In the genomic region with DNA sequence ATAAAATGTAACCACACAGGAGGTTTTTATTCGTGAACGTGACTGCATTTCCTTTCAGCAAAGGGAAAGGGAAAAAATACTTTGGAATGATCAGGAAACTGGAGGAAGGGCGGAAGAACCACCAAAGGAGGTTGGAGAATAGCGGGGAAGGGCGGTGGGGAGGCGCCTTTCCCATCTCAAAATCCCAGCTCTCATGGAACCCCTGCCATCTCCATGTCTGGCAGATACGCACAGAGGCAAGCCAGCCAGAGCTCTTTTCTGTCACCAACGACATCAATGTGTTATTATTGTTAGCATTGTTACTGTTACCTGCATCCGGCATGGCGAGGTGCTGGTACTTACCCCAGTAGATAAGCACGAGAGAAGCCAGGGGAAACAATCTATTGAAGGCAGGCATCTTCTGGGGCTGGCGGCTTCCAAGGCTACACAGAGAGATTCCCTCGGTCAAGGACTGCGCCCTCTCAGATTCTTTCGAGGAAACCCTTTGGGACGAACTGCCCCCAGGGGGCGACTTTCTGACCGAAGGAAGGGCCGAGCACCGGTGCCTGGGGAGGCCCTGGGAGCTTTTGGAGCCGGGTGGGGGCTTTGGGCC, we compare ENCODE assay signal across 8 cellular contexts. TPM values are rescaled to one million over a fixed set of nuclear protein-coding genes. Genes with fewer than 3 reads are reported as not detected.
DNase-seq lines count a peak whose midpoint lies in the region; ATAC-seq, FAIRE-seq and TF ChIP-seq lines count a peak whose summit lies in the region.

No MANE protein-coding gene starts in this region.

- H3K36me3 ChIP-seq in KMS-11 (ENCODE audit: insufficient read depth) (no peaks in the 10 kb centered on the region), small intestine (ENCODE audit: control insufficient read depth in 2 of 2, insufficient read depth in 2 of 2, low read length in 2 of 2) (no peaks in the 10 kb centered on the region)

- no peak overlapping the region for H3K27ac ChIP-seq in KMS-11
- no peak overlapping the region for H3K27ac ChIP-seq in coronary artery
- no peak overlapping the region for H3K27ac ChIP-seq in small intestine (ENCODE audit: low read depth in 1 of 2, low read length in 1 of 2)

- H3K4me3 Mint-ChIP-seq in Calu3 (ENCODE audit: low read depth, unreplicated experiment), result peak overlapping the region; percentile 65
- peak overlapping the region; percentile 59 for H3K4me3 Mint-ChIP-seq in natural killer cell treated with Interleukin-12 subunit alpha and Interleukin-12 subunit beta and Interleukin-15 and Interleukin-18, amount 100 ng/mL, for 72 hours

- no peaks in the 10 kb centered on the region for H3K4me1 ChIP-seq in KMS-11 (ENCODE audit: low read depth, poor library complexity, severe bottlenecking)
- peaks cover 0 to 5% of the 10 kb centered on the region in 2 donors for H3K4me1 ChIP-seq in small intestine (ENCODE audit: control insufficient read depth in 2 of 2, insufficient read depth in 1 of 2, low read depth in 1 of 2, low read length in 1 of 2)

- CTCF ChIA-PET in Calu3 (lab: Charles Lee), result interaction anchor here (1.5 kb wide), 2 partner anchors 54 to 392 kb away, joined by 3 to 4 read pairs; no protein-coding TSS in a partner anchor

- no TSS peak for BruUV-seq in Calu3 (replicated peaks; lab: Mats Ljungman, UMichigan)

- peaks cover 36% of the 10 kb centered on the region for H3K27me3 Mint-ChIP-seq in Calu3 (ENCODE audit: unreplicated experiment)
- H3K27me3 Mint-ChIP-seq in natural killer cell treated with Interleukin-12 subunit alpha and Interleukin-12 subunit beta and Interleukin-15 and Interleukin-18, amount 100 ng/mL, for 72 hours, result peaks cover 29 to 33% of the 10 kb centered on the region in 2 donors

- H3K9me3 Mint-ChIP-seq in Calu3 (ENCODE audit: low read depth, unreplicated experiment), result no peaks in the 10 kb centered on the region
- H3K9me3 Mint-ChIP-seq in natural killer cell treated with Interleukin-12 subunit alpha and Interleukin-12 subunit beta and Interleukin-15 and Interleukin-18, amount 100 ng/mL, for 72 hours, result peaks cover 7% of the 10 kb centered on the region

- TF ChIP-seq CTCF in Calu3 (IDR thresholded peaks at IDR 0.05; ENCODE audit: unreplicated experiment) (no peak), KMS-11 (conservative IDR thresholded peaks at IDR 0.05; ENCODE audit: low read depth, low read length) (no peak), coronary artery (IDR thresholded peaks at IDR 0.05) (no peak)

- intact Hi-C loops in Calu3 (cut with micrococcal nuclease; ENCODE audit: unreplicated experiment), result no loop called here

- H3K4me1 Mint-ChIP-seq in Calu3 (ENCODE audit: low read depth, unreplicated experiment), result no peaks in the 10 kb centered on the region
- H3K4me1 Mint-ChIP-seq in natural killer cell treated with Interleukin-12 subunit alpha and Interleukin-12 subunit beta and Interleukin-15 and Interleukin-18, amount 100 ng/mL, for 72 hours (ENCODE audit: low read depth in 2 of 2), result peaks cover 0 to under 1% of the 10 kb centered on the region in 2 donors

- peak overlapping the region; percentile 39; the same call in 1 of the 2 replicates for H3K4me2 ChIP-seq in KMS-11

- DNase-seq in Calu3, result peak; percentile 21
- no peak for DNase-seq in coronary artery (ENCODE audit: low spot score)
- no peak for DNase-seq in natural killer cell treated with Interleukin-12 subunit alpha and Interleukin-12 subunit beta and Interleukin-15 and Interleukin-18, amount 100 ng/mL, for 72 hours (ENCODE audit: low spot score)
- no peak for DNase-seq in small intestine
- DNase-seq in iPS-NIHi11 (ENCODE audit: low spot score), result no peak

- H3K79me2 ChIP-seq in KMS-11 (ENCODE audit: insufficient read depth, low read depth), result no peaks in the 10 kb centered on the region

- FAIRE-seq in small intestine (lab: Jason Lieb, UNC), result no peak

- H4K20me1 ChIP-seq in KMS-11 (ENCODE audit: insufficient read depth), result no peaks in the 10 kb centered on the region

- WGBS in small intestine, 3 donors, result 12 to 20% (median 15%) methylated on average over 21 of the region's 21 CpGs

- no peaks in the 10 kb centered on the region for H3K9me3 ChIP-seq in small intestine (ENCODE audit: control insufficient read depth, low read depth)

- ATAC-seq in natural killer cell treated with Interleukin-12 subunit alpha and Interleukin-12 subunit beta and Interleukin-15 and Interleukin-18, amount 100 ng/mL, for 72 hours, result no peak
- ATAC-seq in GM21360 (IDR thresholded peaks at IDR 0.05; ENCODE audit: unreplicated experiment), result no peak
- ATAC-seq in GM21367 (IDR thresholded peaks at IDR 0.05; ENCODE audit: unreplicated experiment), result no peak

- H2AFZ ChIP-seq in KMS-11 (ENCODE audit: low read depth), result peak overlapping the region; percentile 92; the same call in 1 of the 2 replicates

- no peak overlapping the region for H3K27ac Mint-ChIP-seq in Calu3 (ENCODE audit: unreplicated experiment)
- H3K27ac Mint-ChIP-seq in natural killer cell treated with Interleukin-12 subunit alpha and Interleukin-12 subunit beta and Interleukin-15 and Interleukin-18, amount 100 ng/mL, for 72 hours, result no peak overlapping the region

- no peak overlapping the region for H3K9ac ChIP-seq in KMS-11

- H3K36me3 Mint-ChIP-seq in Calu3 (ENCODE audit: insufficient read depth, unreplicated experiment), result peaks cover 12% of the 10 kb centered on the region
- peaks cover 10% of the 10 kb centered on the region for H3K36me3 Mint-ChIP-seq in natural killer cell treated with Interleukin-12 subunit alpha and Interleukin-12 subunit beta and Interleukin-15 and Interleukin-18, amount 100 ng/mL, for 72 hours

- no peaks in the 10 kb centered on the region for H3K27me3 ChIP-seq in KMS-11 (ENCODE audit: insufficient read depth, low read depth)
- peaks cover 6 to 10% of the 10 kb centered on the region in 2 donors for H3K27me3 ChIP-seq in small intestine (ENCODE audit: control insufficient read depth in 2 of 2, insufficient read depth in 2 of 2, low read length in 2 of 2)

- H3K4me3 ChIP-seq in KMS-11 (IDR thresholded peaks at IDR 0.05; ENCODE audit: insufficient read depth, low read depth, low read length), result no peak overlapping the region
- peak overlapping the region; percentile 61 for H3K4me3 ChIP-seq in coronary artery
- H3K4me3 ChIP-seq in small intestine (ENCODE audit: low read depth in 1 of 2, low read length in 2 of 2), result peak overlapping the region in 1 of 2 donors; percentile 50

RNA-seq across cellular contexts. Expression of a gene that starts 0.9 kb away (rescaled TPM):
- total RNA-seq in Calu3 (2022), result 0.10 and 0.45 TPM in 2 replicates
- total RNA-seq in natural killer cell treated with Interleukin-12 subunit alpha and Interleukin-12 subunit beta and Interleukin-15 and Interleukin-18, amount 100 ng/mL, for 72 hours, result not detected
- polyA plus RNA-seq in small intestine, result 1 to 10 TPM in 1 of 3 donors, under 1 TPM in 2; under 0.01 to 2.6 (median 0.27) TPM
